13 cellular contexts compared by ENCODE assay signal in the genomic region with DNA sequence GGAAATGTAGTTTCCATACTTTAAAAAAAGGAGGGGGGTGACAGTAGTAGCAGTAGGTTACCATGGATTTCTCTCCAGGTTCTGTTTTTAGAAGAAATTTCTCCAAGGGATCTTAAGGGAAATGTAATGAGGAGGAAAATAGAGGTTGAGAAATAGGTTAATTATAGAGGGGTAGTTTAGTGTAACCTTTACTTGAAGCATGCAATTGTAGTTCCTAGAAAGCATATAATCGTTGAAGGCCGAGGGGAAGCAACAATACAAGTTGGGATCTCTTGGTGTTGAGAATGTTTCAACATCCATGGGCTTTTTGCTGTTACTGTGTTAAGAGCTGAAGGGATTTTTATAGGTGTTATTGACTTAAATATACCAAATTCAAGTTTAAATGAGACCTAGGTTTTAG. TPM values are rescaled to one million over a fixed set of nuclear protein-coding genes. Genes with fewer than 3 reads are reported as not detected.
DNase-seq lines count a peak whose midpoint lies in the region; ATAC-seq and TF ChIP-seq lines count a peak whose summit lies in the region.
"Had no signal": no experiment of that assay in that cellular context is flagged by ENCODE, and none has a peak within 500 bp of the region (broad histone marks: within the 10 kb centered on the region; RNA-seq: fewer than 3 reads in every experiment).

No MANE protein-coding gene starts in this region.

- peak overlapping the region; percentile 84 for H3K27ac Mint-ChIP-seq in activated T-cell treated with anti-CD3 and anti-CD28 coated beads, Interleukin-2, amount 50 U/mL, for 24 hours
- H3K27ac Mint-ChIP-seq in CD8-positive, alpha-beta T cell: peak overlapping the region; percentile 24
- peak overlapping the region; percentile 78 for H3K27ac Mint-ChIP-seq in WTC11
- peak overlapping the region; percentile 14 for H3K27ac Mint-ChIP-seq in nephron progenitor cell

- no peak for ATAC-seq in activated T-cell treated with anti-CD3 and anti-CD28 coated beads, Interleukin-2, amount 50 U/mL, for 4 hours
- no peak for ATAC-seq in CD8-positive, alpha-beta T cell
- ATAC-seq in WTC11 (no peak), GM21528 (IDR thresholded peaks at IDR 0.05; ENCODE audit: low FRiP score, unreplicated experiment) (no peak)

- H3K4me3 ChIP-seq in CD8-positive, alpha-beta T cell (ENCODE audit: low read depth, low read length): no peak overlapping the region

- DNase-seq in activated T-cell treated with anti-CD3 and anti-CD28 coated beads, Interleukin-2, amount 50 U/mL, for 24 hours: no peak
- DNase-seq in activated T-cell treated with anti-CD3 and anti-CD28 coated beads, Interleukin-2, amount 50 U/mL, for 4 hours: no peak
- DNase-seq in CD8-positive, alpha-beta T cell: no peak
- DNase-seq in WTC11 (ENCODE audit: low spot score): no peak
- no peak for DNase-seq in nephron progenitor cell
- no peak for DNase-seq in ACHN
- DNase-seq: GF-D8, KBM-7, NCI-H1092 treated with DMSO at 0.1 percent for 48 hours, NCI-H1694 treated with DMSO at 0.1 percent for 48 hours, NCI-H774 had no signal

- H3K4me3 Mint-ChIP-seq in activated T-cell treated with anti-CD3 and anti-CD28 coated beads, Interleukin-2, amount 50 U/mL, for 24 hours: no peak overlapping the region
- no peak overlapping the region for H3K4me3 Mint-ChIP-seq in activated T-cell treated with anti-CD3 and anti-CD28 coated beads, Interleukin-2, amount 50 U/mL, for 4 hours
- no peak overlapping the region for H3K4me3 Mint-ChIP-seq in CD8-positive, alpha-beta T cell
- H3K4me3 Mint-ChIP-seq in WTC11 (no peak overlapping the region), nephron progenitor cell (no peak overlapping the region)

- H3K27ac ChIP-seq in CD8-positive, alpha-beta T cell (ENCODE audit: low read depth, low read length): no peak overlapping the region

- no peaks in the 10 kb centered on the region for H3K9me3 Mint-ChIP-seq in activated T-cell treated with anti-CD3 and anti-CD28 coated beads, Interleukin-2, amount 50 U/mL, for 24 hours
- no peaks in the 10 kb centered on the region for H3K9me3 Mint-ChIP-seq in activated T-cell treated with anti-CD3 and anti-CD28 coated beads, Interleukin-2, amount 50 U/mL, for 4 hours
- no peaks in the 10 kb centered on the region for H3K9me3 Mint-ChIP-seq in CD8-positive, alpha-beta T cell
- no peaks in the 10 kb centered on the region for H3K9me3 Mint-ChIP-seq in WTC11
- no peaks in the 10 kb centered on the region for H3K9me3 Mint-ChIP-seq in nephron progenitor cell

- in situ Hi-C loops in ACHN (cut with HindIII; ENCODE audit: low pct_ligation_motif_present, low pct_unique_long_range_greater_than_20kb, low sequenced_read_pairs): no loop called here

- H3K27me3 Mint-ChIP-seq in activated T-cell treated with anti-CD3 and anti-CD28 coated beads, Interleukin-2, amount 50 U/mL, for 24 hours: no peaks in the 10 kb centered on the region
- H3K27me3 Mint-ChIP-seq in activated T-cell treated with anti-CD3 and anti-CD28 coated beads, Interleukin-2, amount 50 U/mL, for 4 hours (ENCODE audit: low read depth): no peaks in the 10 kb centered on the region
- no peaks in the 10 kb centered on the region for H3K27me3 Mint-ChIP-seq in CD8-positive, alpha-beta T cell (ENCODE audit: low read depth)
- H3K27me3 Mint-ChIP-seq in WTC11 (ENCODE audit: low read depth) (no peaks in the 10 kb centered on the region), nephron progenitor cell (ENCODE audit: low read depth, poor library complexity) (no peaks in the 10 kb centered on the region)

- CTCF ChIA-PET in CD8-positive, alpha-beta T cell (lab: Charles Lee): no interaction called here
- CTCF ChIA-PET in WTC11 (lab: Charles Lee): interaction anchor here (1.6 kb wide), 1 partner anchor 9 kb away, joined by 4 read pairs; no protein-coding TSS in a partner anchor

- TF ChIP-seq CTCF in CD8-positive, alpha-beta T cell (IDR thresholded peaks at IDR 0.05): no peak
- TF ChIP-seq CTCF in WTC11 (IDR thresholded peaks at IDR 0.05) (no peak), nephron progenitor cell (IDR thresholded peaks at IDR 0.05) (no peak)

- peaks cover 57% of the 10 kb centered on the region for H3K4me1 Mint-ChIP-seq in activated T-cell treated with anti-CD3 and anti-CD28 coated beads, Interleukin-2, amount 50 U/mL, for 24 hours (ENCODE audit: low read depth)
- H3K4me1 Mint-ChIP-seq in activated T-cell treated with anti-CD3 and anti-CD28 coated beads, Interleukin-2, amount 50 U/mL, for 4 hours (ENCODE audit: low read depth): peaks cover 54% of the 10 kb centered on the region
- H3K4me1 Mint-ChIP-seq in CD8-positive, alpha-beta T cell (ENCODE audit: low read depth): peaks cover 60% of the 10 kb centered on the region
- H3K4me1 Mint-ChIP-seq in WTC11: peaks cover 36% of the 10 kb centered on the region
- peaks cover 18% of the 10 kb centered on the region for H3K4me1 Mint-ChIP-seq in nephron progenitor cell

- intact Hi-C loops in CD8-positive, alpha-beta T cell (cut with DNase I, micrococcal nuclease): no loop called here

- H3K27me3 ChIP-seq in CD8-positive, alpha-beta T cell (ENCODE audit: insufficient read depth, low read length): no peaks in the 10 kb centered on the region
- H3K27me3 ChIP-seq: BE2C had no signal

- no peaks in the 10 kb centered on the region for H3K36me3 ChIP-seq in CD8-positive, alpha-beta T cell (ENCODE audit: insufficient read depth, low read length)

- H3K4me1 ChIP-seq in CD8-positive, alpha-beta T cell (ENCODE audit: insufficient read depth, low read length): peaks cover 21% of the 10 kb centered on the region

- POLR2A ChIA-PET in CD8-positive, alpha-beta T cell (lab: Charles Lee): no interaction called here
- POLR2A ChIA-PET in WTC11 (lab: Charles Lee): interaction anchor here (0.6 kb wide), 1 partner anchor 28 kb away, joined by 3 read pairs; no protein-coding TSS in a partner anchor

- H3K9me3 ChIP-seq in CD8-positive, alpha-beta T cell (ENCODE audit: low read length): no peaks in the 10 kb centered on the region
- H3K9me3 ChIP-seq: BE2C had no signal

- H3K36me3 Mint-ChIP-seq in activated T-cell treated with anti-CD3 and anti-CD28 coated beads, Interleukin-2, amount 50 U/mL, for 24 hours (ENCODE audit: low read depth): peaks cover 42% of the 10 kb centered on the region
- peaks cover 16% of the 10 kb centered on the region for H3K36me3 Mint-ChIP-seq in activated T-cell treated with anti-CD3 and anti-CD28 coated beads, Interleukin-2, amount 50 U/mL, for 4 hours (ENCODE audit: insufficient read depth)
- peaks cover 12% of the 10 kb centered on the region for H3K36me3 Mint-ChIP-seq in CD8-positive, alpha-beta T cell
- H3K36me3 Mint-ChIP-seq in WTC11 (no peaks in the 10 kb centered on the region), nephron progenitor cell (ENCODE audit: low read depth) (no peaks in the 10 kb centered on the region)

TF ChIP-seq in WTC11, 78 proteins besides CTCF, POLR2A, EP300 and RAD21:
- no peak for TF ChIP-seq HMGA2 (CRISPR knock-in tag; IDR thresholded peaks at IDR 0.05)
- TF ChIP-seq ELF4 (CRISPR knock-in tag; IDR thresholded peaks at IDR 0.05; ENCODE audit: low read depth): no peak
- TF ChIP-seq, protein P1, sequence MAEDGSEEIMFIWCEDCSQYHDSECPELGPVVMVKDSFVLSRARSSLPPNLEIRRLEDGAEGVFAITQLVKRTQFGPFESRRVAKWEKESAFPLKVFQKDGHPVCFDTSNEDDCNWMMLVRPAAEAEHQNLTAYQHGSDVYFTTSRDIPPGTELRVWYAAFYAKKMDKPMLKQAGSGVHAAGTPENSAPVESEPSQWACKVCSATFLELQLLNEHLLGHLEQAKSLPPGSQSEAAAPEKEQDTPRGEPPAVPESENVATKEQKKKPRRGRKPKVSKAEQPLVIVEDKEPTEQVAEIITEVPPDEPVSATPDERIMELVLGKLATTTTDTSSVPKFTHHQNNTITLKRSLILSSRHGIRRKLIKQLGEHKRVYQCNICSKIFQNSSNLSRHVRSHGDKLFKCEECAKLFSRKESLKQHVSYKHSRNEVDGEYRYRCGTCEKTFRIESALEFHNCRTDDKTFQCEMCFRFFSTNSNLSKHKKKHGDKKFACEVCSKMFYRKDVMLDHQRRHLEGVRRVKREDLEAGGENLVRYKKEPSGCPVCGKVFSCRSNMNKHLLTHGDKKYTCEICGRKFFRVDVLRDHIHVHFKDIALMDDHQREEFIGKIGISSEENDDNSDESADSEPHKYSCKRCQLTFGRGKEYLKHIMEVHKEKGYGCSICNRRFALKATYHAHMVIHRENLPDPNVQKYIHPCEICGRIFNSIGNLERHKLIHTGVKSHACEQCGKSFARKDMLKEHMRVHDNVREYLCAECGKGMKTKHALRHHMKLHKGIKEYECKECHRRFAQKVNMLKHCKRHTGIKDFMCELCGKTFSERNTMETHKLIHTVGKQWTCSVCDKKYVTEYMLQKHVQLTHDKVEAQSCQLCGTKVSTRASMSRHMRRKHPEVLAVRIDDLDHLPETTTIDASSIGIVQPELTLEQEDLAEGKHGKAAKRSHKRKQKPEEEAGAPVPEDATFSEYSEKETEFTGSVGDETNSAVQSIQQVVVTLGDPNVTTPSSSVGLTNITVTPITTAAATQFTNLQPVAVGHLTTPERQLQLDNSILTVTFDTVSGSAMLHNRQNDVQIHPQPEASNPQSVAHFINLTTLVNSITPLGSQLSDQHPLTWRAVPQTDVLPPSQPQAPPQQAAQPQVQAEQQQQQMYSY (CRISPR knock-in tag; IDR thresholded peaks at IDR 0.05): no peak
- TF ChIP-seq, protein P2, sequence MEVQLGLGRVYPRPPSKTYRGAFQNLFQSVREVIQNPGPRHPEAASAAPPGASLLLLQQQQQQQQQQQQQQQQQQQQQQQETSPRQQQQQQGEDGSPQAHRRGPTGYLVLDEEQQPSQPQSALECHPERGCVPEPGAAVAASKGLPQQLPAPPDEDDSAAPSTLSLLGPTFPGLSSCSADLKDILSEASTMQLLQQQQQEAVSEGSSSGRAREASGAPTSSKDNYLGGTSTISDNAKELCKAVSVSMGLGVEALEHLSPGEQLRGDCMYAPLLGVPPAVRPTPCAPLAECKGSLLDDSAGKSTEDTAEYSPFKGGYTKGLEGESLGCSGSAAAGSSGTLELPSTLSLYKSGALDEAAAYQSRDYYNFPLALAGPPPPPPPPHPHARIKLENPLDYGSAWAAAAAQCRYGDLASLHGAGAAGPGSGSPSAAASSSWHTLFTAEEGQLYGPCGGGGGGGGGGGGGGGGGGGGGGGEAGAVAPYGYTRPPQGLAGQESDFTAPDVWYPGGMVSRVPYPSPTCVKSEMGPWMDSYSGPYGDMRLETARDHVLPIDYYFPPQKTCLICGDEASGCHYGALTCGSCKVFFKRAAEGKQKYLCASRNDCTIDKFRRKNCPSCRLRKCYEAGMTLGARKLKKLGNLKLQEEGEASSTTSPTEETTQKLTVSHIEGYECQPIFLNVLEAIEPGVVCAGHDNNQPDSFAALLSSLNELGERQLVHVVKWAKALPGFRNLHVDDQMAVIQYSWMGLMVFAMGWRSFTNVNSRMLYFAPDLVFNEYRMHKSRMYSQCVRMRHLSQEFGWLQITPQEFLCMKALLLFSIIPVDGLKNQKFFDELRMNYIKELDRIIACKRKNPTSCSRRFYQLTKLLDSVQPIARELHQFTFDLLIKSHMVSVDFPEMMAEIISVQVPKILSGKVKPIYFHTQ (CRISPR knock-in tag; IDR thresholded peaks at IDR 0.05): no peak
- no peak for TF ChIP-seq ZNF423 (CRISPR knock-in tag; IDR thresholded peaks at IDR 0.05)

RNA-seq across cellular contexts. Expression of a gene that starts 25.1 kb away (rescaled TPM):
- 10 to 100 TPM; 39.3 to 53.8 (median 43.8) TPM for total RNA-seq in activated T-cell treated with anti-CD3 and anti-CD28 coated beads, Interleukin-2, amount 50 U/mL, for 4 hours
- 10 to 100 TPM; 65.2 to 73.4 TPM for total RNA-seq in CD8-positive, alpha-beta T cell
- 76.8 to 86.3 TPM (median 77.4 TPM) in 3 replicates for total RNA-seq in WTC11 (2021)

Comparison
In these comparisons a context has a peak if more than half of its experiments do, and no peak if none do; other contexts are left out.
1. H3K27ac Mint-ChIP-seq: peak in every context shown above with its lines; median percentile 84 in activated T-cell treated with anti-CD3 and anti-CD28 coated beads, Interleukin-2, amount 50 U/mL, for 24 hours; 78 in WTC11; 24 in CD8-positive, alpha-beta T cell; 14 in nephron progenitor cell.